ENCODE assay signal across 22 cellular contexts in the genomic region with DNA sequence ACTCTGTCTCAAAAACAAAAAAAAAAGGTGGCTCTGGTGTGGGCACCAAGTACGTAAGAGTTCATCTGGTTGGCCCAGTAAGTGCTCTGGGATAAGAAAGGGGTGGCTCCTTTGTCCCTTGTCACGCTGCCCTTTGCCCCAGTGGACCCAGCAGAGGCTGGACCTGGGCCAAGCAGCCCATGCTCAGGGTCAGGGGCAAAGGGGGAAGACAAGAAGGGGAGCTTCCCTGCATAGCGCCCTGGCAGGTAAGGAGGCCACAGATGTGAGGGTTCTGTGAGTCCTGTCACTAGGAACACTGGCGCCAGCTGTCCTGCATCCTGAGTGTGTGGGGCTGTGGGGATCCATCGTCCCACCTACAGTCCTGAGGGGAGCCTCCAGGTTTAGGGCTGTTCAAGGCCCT.
A peak's percentile ranks its signal among the peaks of the same experiment; 100 is the strongest.
DNase-seq lines count a peak whose midpoint lies in the region; ATAC-seq, FAIRE-seq and TF ChIP-seq lines count a peak whose summit lies in the region.
"Had no signal": no experiment of that assay in that cellular context is flagged by ENCODE, and none has a peak within 500 bp of the region (broad histone marks: within the 10 kb centered on the region; RNA-seq: fewer than 3 reads in every experiment).

No MANE protein-coding gene starts in this region.

- H3K27ac Mint-ChIP-seq in immature natural killer cell, result no peak overlapping the region
- no peak overlapping the region for H3K27ac Mint-ChIP-seq in activated T-helper 1 cell treated with anti-CD3 and anti-CD28 coated beads, Interleukin-12 subunit alpha, Interleukin-12 subunit beta, Interleukin-2, Interleukin-4 antibody, amounts not matched to agents 30 ng/mL and 10 ng/mL and 1 ng/mL, durations not matched to agents 14 hours and 24 hours and 36 hours
- H3K27ac Mint-ChIP-seq: CD4-positive, alpha-beta T cell; GM23338 had no signal

- DNase-seq in left lobe of liver (ENCODE audit: low spot score) (no peak), pancreas (peak in 2 of 6 donors; percentile 71 to 79), immature natural killer cell (no peak), NCI-H1694 treated with DMSO at 0.1 percent for 48 hours (lab: John Stamatoyannopoulos, UW) (no peak)
- no peak for DNase-seq in activated CD4-positive, CD25-positive, alpha-beta regulatory T cell treated with anti-CD3 and anti-CD28 coated beads, Interleukin-2, amount 50 U/mL, for 72 hours
- no peak for DNase-seq in activated T-helper 1 cell treated with anti-CD3 and anti-CD28 coated beads, Interleukin-12 subunit alpha, Interleukin-12 subunit beta, Interleukin-2, Interleukin-4 antibody, amounts not matched to agents 30 ng/mL and 10 ng/mL and 1 ng/mL, durations not matched to agents 14 hours and 24 hours and 36 hours (ENCODE audit: low spot score)
- DNase-seq: COR-L47, DMS 273 treated with DMSO at 0.1 percent for 48 hours, DND-41, NCI-H1092 treated with DMSO at 0.1 percent for 48 hours, NCI-H1436 treated with DMSO at 0.1 percent for 48 hours, NCI-H2029 treated with DMSO at 0.1 percent for 48 hours, NCI-H226, NCI-H510A treated with DMSO at 0.1 percent for 48 hours, NCI-H748 treated with DMSO at 0.1 percent for 48 hours, SJCRH30 had no signal

- no peak overlapping the region for H3K4me3 ChIP-seq in pancreas
- H3K4me3 ChIP-seq: GM12878, GM23338, HAP-1, SJCRH30 had no signal

- WGBS in pancreas, 2 donors, result 54 to 64% methylated on average over 5 of the region's 5 CpGs

- H3K27ac ChIP-seq in VCaP, result peak overlapping the region; percentile 95
- H3K27ac ChIP-seq in pancreas, result peak overlapping the region; percentile 14 to 74 (median 58)
- H3K27ac ChIP-seq: KMS-11, SJCRH30 had no signal

- no peaks in the 10 kb centered on the region for H3K4me1 Mint-ChIP-seq in immature natural killer cell
- peaks cover 26% of the 10 kb centered on the region for H3K4me1 Mint-ChIP-seq in activated T-helper 1 cell treated with anti-CD3 and anti-CD28 coated beads, Interleukin-12 subunit alpha, Interleukin-12 subunit beta, Interleukin-2, Interleukin-4 antibody, amounts not matched to agents 30 ng/mL and 10 ng/mL and 1 ng/mL, durations not matched to agents 14 hours and 24 hours and 36 hours (ENCODE audit: low read depth)

- peaks cover 0 to 1% (median 0%) of the 10 kb centered on the region in 6 donors for H3K9me3 Mint-ChIP-seq in immature natural killer cell
- H3K9me3 Mint-ChIP-seq in activated T-helper 1 cell treated with anti-CD3 and anti-CD28 coated beads, Interleukin-12 subunit alpha, Interleukin-12 subunit beta, Interleukin-2, Interleukin-4 antibody, amounts not matched to agents 30 ng/mL and 10 ng/mL and 1 ng/mL, durations not matched to agents 14 hours and 24 hours and 36 hours, result peaks cover 10% of the 10 kb centered on the region

- no peaks in the 10 kb centered on the region for H3K36me3 ChIP-seq in pancreas
- H3K36me3 ChIP-seq: HAP-1, SJCRH30 had no signal

- peaks cover 49 to 64% (median 63%) of the 10 kb centered on the region in 3 donors for H3K4me1 ChIP-seq in pancreas

- TF ChIP-seq CTCF in VCaP (conservative IDR thresholded peaks at IDR 0.05) (no peak), pancreas (IDR thresholded peaks at IDR 0.05) (no peak)

- H3K27me3 ChIP-seq in pancreas, result no peaks in the 10 kb centered on the region
- H3K27me3 ChIP-seq: SJCRH30 had no signal

- intact Hi-C loops in pancreas (cut with DNase I), result loop anchor here in 1 of 3 donors (5.0 kb wide), 1 partner anchor 58 kb away; no protein-coding TSS in a partner anchor
- intact Hi-C loops in activated T-helper 1 cell treated with anti-CD3 and anti-CD28 coated beads, Interleukin-12 subunit alpha, Interleukin-12 subunit beta, Interleukin-2, Interleukin-4 antibody, amounts not matched to agents 30 ng/mL and 10 ng/mL and 1 ng/mL, durations not matched to agents 14 hours and 24 hours and 36 hours (cut with micrococcal nuclease), result no loop called here

- no peaks in the 10 kb centered on the region for H3K9me3 ChIP-seq in pancreas
- H3K9me3 ChIP-seq: HAP-1, SJCRH30 had no signal

- no peaks in the 10 kb centered on the region for H3K36me3 Mint-ChIP-seq in immature natural killer cell
- H3K36me3 Mint-ChIP-seq in activated T-helper 1 cell treated with anti-CD3 and anti-CD28 coated beads, Interleukin-12 subunit alpha, Interleukin-12 subunit beta, Interleukin-2, Interleukin-4 antibody, amounts not matched to agents 30 ng/mL and 10 ng/mL and 1 ng/mL, durations not matched to agents 14 hours and 24 hours and 36 hours (ENCODE audit: low read depth), result peaks cover 9% of the 10 kb centered on the region

- ATAC-seq in left lobe of liver, result peak; percentile 13
- ATAC-seq in pancreas, result peak in 2 of 4 donors; percentile 8 to 11
- ATAC-seq: GM12878, GM23338 had no signal

- FAIRE-seq in pancreas (lab: Jason Lieb, UNC), result no peak
- FAIRE-seq: GM12878 had no signal

- H3K27me3 Mint-ChIP-seq in immature natural killer cell (ENCODE audit: low read depth in 3 of 3), result peaks cover 3 to 17% (median 4%) of the 10 kb centered on the region in 3 donors
- no peaks in the 10 kb centered on the region for H3K27me3 Mint-ChIP-seq in activated T-helper 1 cell treated with anti-CD3 and anti-CD28 coated beads, Interleukin-12 subunit alpha, Interleukin-12 subunit beta, Interleukin-2, Interleukin-4 antibody, amounts not matched to agents 30 ng/mL and 10 ng/mL and 1 ng/mL, durations not matched to agents 14 hours and 24 hours and 36 hours (ENCODE audit: insufficient read depth)

- H3K4me3 Mint-ChIP-seq in immature natural killer cell, result no peak overlapping the region
- H3K4me3 Mint-ChIP-seq in activated T-helper 1 cell treated with anti-CD3 and anti-CD28 coated beads, Interleukin-12 subunit alpha, Interleukin-12 subunit beta, Interleukin-2, Interleukin-4 antibody, amounts not matched to agents 30 ng/mL and 10 ng/mL and 1 ng/mL, durations not matched to agents 14 hours and 24 hours and 36 hours, result no peak overlapping the region
- H3K4me3 Mint-ChIP-seq: CD4-positive, alpha-beta T cell; GM23338 had no signal
